Comparison of ENCODE assay signal across 12 cellular contexts in the genomic region with DNA sequence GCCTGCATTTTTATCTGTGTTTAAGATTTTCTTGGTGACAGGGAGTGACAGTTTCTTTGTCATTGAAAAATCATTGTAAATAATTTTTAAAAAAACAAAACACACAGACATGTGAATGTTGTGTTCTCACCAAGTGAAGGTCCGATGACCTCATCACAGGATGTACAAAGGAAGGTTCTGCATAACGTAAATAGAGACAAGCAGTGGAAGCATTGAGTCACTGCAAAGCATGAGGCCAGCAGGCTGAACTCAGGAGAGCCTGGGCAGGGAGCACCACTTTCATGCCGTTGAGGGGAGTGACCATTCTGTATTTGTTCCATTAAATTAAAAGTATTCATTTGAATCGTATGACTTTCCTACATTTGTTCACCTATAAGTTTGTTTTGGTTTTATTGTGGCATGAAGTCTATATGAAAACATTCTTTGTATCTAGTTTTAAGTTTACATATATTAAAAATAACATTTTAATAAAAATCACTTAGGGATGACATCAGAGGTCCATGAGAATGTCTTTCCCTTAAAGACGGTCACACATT.
A peak's percentile ranks its signal among the peaks of the same experiment; 100 is the strongest.
DNase-seq lines count a peak whose midpoint lies in the region; ATAC-seq lines count a peak whose summit lies in the region.
"Had no signal": no experiment of that assay in that cellular context is flagged by ENCODE, and none has a peak within 500 bp of the region (broad histone marks: within the 10 kb centered on the region; RNA-seq: fewer than 3 reads in every experiment).

No MANE protein-coding gene starts in this region.

- no peak for ATAC-seq in HG02870 (IDR thresholded peaks at IDR 0.05; ENCODE audit: unreplicated experiment)
- no peak for ATAC-seq in GM19452 (IDR thresholded peaks at IDR 0.05; ENCODE audit: unreplicated experiment)
- ATAC-seq in HG03442 (IDR thresholded peaks at IDR 0.05; ENCODE audit: unreplicated experiment): no peak
- ATAC-seq: activated naive CD4-positive, alpha-beta T cell treated with anti-CD3 and anti-CD28 coated beads, Interleukin-2, amount 50 U/mL, for 72 hours had no signal

- DNase-seq in Daoy (ENCODE audit: low read depth) (peak; percentile 87), NCI-H226 (peak; percentile 90), dermis blood vessel endothelial cell (peak; percentile 99), mucosa of gallbladder (ENCODE audit: low spot score) (peak; percentile 28), NCI-H1417 (lab: John Stamatoyannopoulos, UW) (no peak)
- DNase-seq: activated CD4-positive, CD25-positive, alpha-beta regulatory T cell treated with anti-CD3 and anti-CD28 coated beads, Interleukin-2, amount 50 U/mL, for 72 hours; NCI-H82; nephron progenitor cell had no signal

Comparison
In these comparisons a context has a peak if more than half of its experiments do, and no peak if none do; other contexts are left out.
1. DNase-seq: peak in Daoy (single experiment), NCI-H226 (single experiment), dermis blood vessel endothelial cell (single experiment) and mucosa of gallbladder (single experiment); none in NCI-H1417 (0 of 3).